In genomic region chr9:91207481-91207888, GRCh38 we compare ENCODE assay signal across 9 cellular contexts.
DNase-seq lines count a peak whose midpoint lies in the region; ATAC-seq and TF ChIP-seq lines count a peak whose summit lies in the region.
"Had no signal": no experiment of that assay in that cellular context is flagged by ENCODE, and none has a peak within 500 bp of the region (broad histone marks: within the 10 kb centered on the region; RNA-seq: fewer than 3 reads in every experiment).

No MANE protein-coding gene starts in this region.

- no peak overlapping the region for H2BK15ac ChIP-seq in mesenchymal stem cell (ENCODE audit: low read depth, poor library complexity, severe bottlenecking)

- no peak overlapping the region for H4K8ac ChIP-seq in mesenchymal stem cell (ENCODE audit: low read length)

- DNase-seq in EL, result peak; percentile 22
- DNase-seq in adrenal gland, result no peak
- DNase-seq in mesenchymal stem cell, result peak; percentile 92
- no peak for DNase-seq in DMS153 (lab: John Stamatoyannopoulos, UW)
- no peak for DNase-seq in DMS 273 (lab: John Stamatoyannopoulos, UW; ENCODE audit: unreplicated experiment)
- no peak for DNase-seq in NCI-H2227 (lab: John Stamatoyannopoulos, UW; ENCODE audit: unreplicated experiment)

- no peak overlapping the region for H2AFZ ChIP-seq in mesenchymal stem cell (ENCODE audit: low read depth, low read length)

- no peak overlapping the region for H2BK12ac ChIP-seq in mesenchymal stem cell (ENCODE audit: low read length in 2 of 2)

- no peaks in the 10 kb centered on the region for H3K36me3 ChIP-seq in adrenal gland (replicated peaks in 1 of 2)
- H3K36me3 ChIP-seq in mesenchymal stem cell (ENCODE audit: control insufficient read depth in 1 of 2, insufficient read depth in 2 of 2, low read depth in 1 of 2, low read length in 2 of 2), result no peaks in the 10 kb centered on the region

- H2BK120ac ChIP-seq in mesenchymal stem cell (ENCODE audit: low read depth, low read length), result no peak overlapping the region

- peak; percentile 25 for ATAC-seq in HG02970 (IDR thresholded peaks at IDR 0.05; ENCODE audit: low FRiP score, unreplicated experiment)
- no peak for ATAC-seq in HG03571 (IDR thresholded peaks at IDR 0.05; ENCODE audit: unreplicated experiment)
- ATAC-seq: foreskin keratinocyte had no signal

- peak overlapping the region; percentile 68 for H3K9ac ChIP-seq in mesenchymal stem cell (ENCODE audit: low read length)

- no peaks in the 10 kb centered on the region for H3K79me1 ChIP-seq in mesenchymal stem cell (replicated peaks; ENCODE audit: low read length, poor library complexity, severe bottlenecking)

- peaks cover 0 to 5% (median 0%) of the 10 kb centered on the region in 3 donors for H3K9me3 ChIP-seq in adrenal gland (replicated peaks in 1 of 3)
- H3K9me3 ChIP-seq in mesenchymal stem cell (ENCODE audit: control insufficient read depth, low read length), result peaks cover 9% of the 10 kb centered on the region

- no peak overlapping the region for H2BK5ac ChIP-seq in mesenchymal stem cell (ENCODE audit: low read depth, low read length, poor library complexity, severe bottlenecking)

- H3K4me3 ChIP-seq in adrenal gland, result peak overlapping the region in 1 of 4 donors; percentile 4
- H3K4me3 ChIP-seq in mesenchymal stem cell (ENCODE audit: insufficient read depth in 1 of 2, low read depth in 1 of 2, low read length in 2 of 2), result peak overlapping the region in 1 of 2 experiments; percentile 52

- no peak overlapping the region for H3K4ac ChIP-seq in mesenchymal stem cell (ENCODE audit: low read depth in 1 of 2, low read length in 2 of 2)

- H3K4me1 ChIP-seq in adrenal gland (replicated peaks in 1 of 2) (peaks cover 12 to 16% of the 10 kb centered on the region in 2 donors), mesenchymal stem cell (ENCODE audit: control insufficient read depth, insufficient read depth, low read depth, low read length) (peaks cover 9% of the 10 kb centered on the region)

- intact Hi-C loops in adrenal gland (cut with DNase I), result no loop called here

- H3K23ac ChIP-seq in mesenchymal stem cell (ENCODE audit: low read length in 2 of 2), result no peak overlapping the region

- WGBS in adrenal gland, 4 donors, result 82 to 90% (median 84%) methylated on average over 6 of the region's 6 CpGs
- WGBS in mesenchymal stem cell, result 71% methylated on average over 6 of the region's 6 CpGs

- no peak overlapping the region for H3K14ac ChIP-seq in mesenchymal stem cell (ENCODE audit: low read length in 2 of 2)

- no peak for TF ChIP-seq POLR2A in adrenal gland (IDR thresholded peaks at IDR 0.05)

- H3K4me2 ChIP-seq in mesenchymal stem cell (ENCODE audit: low read length, poor library complexity, severe bottlenecking), result no peak overlapping the region

- H2AK5ac ChIP-seq in mesenchymal stem cell (ENCODE audit: low read length, severe bottlenecking), result no peak overlapping the region

- H4K91ac ChIP-seq in mesenchymal stem cell (ENCODE audit: low read length), result no peak overlapping the region

- peak overlapping the region; percentile 59 to 87 (median 79) for H3K27ac ChIP-seq in adrenal gland
- no peak overlapping the region for H3K27ac ChIP-seq in mesenchymal stem cell (ENCODE audit: low read length, poor library complexity, severe bottlenecking)
- H3K27ac ChIP-seq: foreskin keratinocyte had no signal

- no peaks in the 10 kb centered on the region for H3K27me3 ChIP-seq in adrenal gland
- no peaks in the 10 kb centered on the region for H3K27me3 ChIP-seq in mesenchymal stem cell (ENCODE audit: control insufficient read depth in 1 of 2, insufficient read depth in 1 of 2, low read length in 2 of 2)
- H3K27me3 ChIP-seq: foreskin keratinocyte had no signal

- no peak overlapping the region for H3K18ac ChIP-seq in mesenchymal stem cell (ENCODE audit: low read depth in 1 of 2, low read length in 2 of 2)

- no peak for TF ChIP-seq CTCF in adrenal gland (IDR thresholded peaks at IDR 0.05)

Comparison
In these comparisons a context has a peak if more than half of its experiments do, and no peak if none do; other contexts are left out.
1. DNase-seq: peak in EL (single experiment) and mesenchymal stem cell (single experiment); none in adrenal gland (0 of 7), DMS153 (single experiment), DMS 273 (single experiment) and NCI-H2227 (single experiment).